In the genomic region with DNA sequence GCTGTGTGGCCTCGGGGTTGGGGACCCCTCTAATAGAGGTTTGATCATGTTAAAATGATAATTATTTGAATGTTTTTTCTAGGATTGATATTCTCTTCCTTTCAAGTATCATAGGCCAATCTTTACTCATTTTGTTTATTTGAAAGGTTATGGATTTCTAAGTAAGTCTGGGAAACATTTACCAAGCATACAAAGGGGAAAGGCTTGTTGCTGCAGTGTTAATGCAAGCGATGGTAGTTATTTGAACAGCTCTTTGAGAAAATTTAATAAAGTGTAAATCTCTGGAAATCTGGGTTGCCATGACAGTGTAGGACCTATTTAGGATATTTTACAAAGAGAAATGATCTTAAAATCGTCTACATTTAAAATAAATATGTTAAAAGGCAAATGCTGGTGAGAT, we compare ENCODE assay signal across 6 cellular contexts.
"Had no signal": no experiment of that assay in that cellular context is flagged by ENCODE, and none has a peak within 500 bp of the region (broad histone marks: within the 10 kb centered on the region; RNA-seq: fewer than 3 reads in every experiment).

No MANE protein-coding gene starts in this region.

- DNase-seq: H9, HCEC 1CT, IMR-90 had no signal

- ATAC-seq: GM23338 had no signal

- H3K4me2 ChIP-seq: GM23338 had no signal

- H3K4me3 ChIP-seq: GM23338, K562 had no signal

- H3K27ac ChIP-seq: HL-60 had no signal

- H2AFZ ChIP-seq: GM23338 had no signal
